ENCODE assay signal across 8 cellular contexts in the genomic region with DNA sequence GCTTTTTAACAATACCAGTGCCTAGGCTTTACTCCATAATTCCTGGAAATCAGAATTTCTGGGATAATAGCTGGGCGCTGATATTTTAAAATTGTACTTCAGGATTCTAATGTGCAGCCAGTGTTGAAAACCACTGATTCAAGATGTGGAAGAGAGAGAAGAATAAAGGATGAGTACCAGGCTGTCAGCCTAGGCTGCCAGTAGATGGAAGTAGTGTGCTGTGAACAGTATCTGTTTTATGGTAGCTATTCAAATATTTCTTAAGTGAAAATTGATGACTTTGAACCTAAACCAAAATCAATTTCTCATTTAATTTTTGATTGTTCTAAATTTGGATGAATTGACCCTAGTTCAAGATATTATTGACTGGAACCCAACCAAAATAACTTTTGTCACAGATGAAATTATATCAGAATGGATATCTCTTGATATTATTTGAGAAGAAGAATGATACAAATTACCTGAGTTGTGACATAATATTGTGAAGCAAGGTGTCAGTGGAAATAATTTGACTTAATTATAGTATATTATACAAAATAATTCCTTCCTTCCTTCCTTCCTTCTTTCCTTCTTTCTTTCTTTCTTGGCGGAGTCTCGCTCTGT.
DNase-seq lines count a peak whose midpoint lies in the region; ATAC-seq and TF ChIP-seq lines count a peak whose summit lies in the region.

No MANE protein-coding gene starts in this region.

- no peak for TF ChIP-seq POLR2A in gastrocnemius medialis (IDR thresholded peaks at IDR 0.05)

- ATAC-seq in WTC11 (peak; percentile 60), gastrocnemius medialis (no peak), GM19328 (IDR thresholded peaks at IDR 0.05; ENCODE audit: unreplicated experiment) (no peak)

- CTCF ChIA-PET in WTC11 (lab: Charles Lee) = interaction anchor here (0.5 to 3.4 kb wide), 13 partner anchors 22 to 450 kb away, joined by 3 to 23 read pairs (median 4); no protein-coding TSS in a partner anchor

- H3K9me3 ChIP-seq in BE2C (no peaks in the 10 kb centered on the region), gastrocnemius medialis (no peaks in the 10 kb centered on the region)

- H3K36me3 Mint-ChIP-seq in WTC11 = peaks cover under 1% of the 10 kb centered on the region; the same call in 1 of the 2 replicates

- H3K27ac Mint-ChIP-seq in WTC11 = no peak overlapping the region

- no peak overlapping the region for H3K4me3 Mint-ChIP-seq in WTC11

- no peaks in the 10 kb centered on the region for H3K27me3 Mint-ChIP-seq in WTC11 (ENCODE audit: low read depth)

- no peak overlapping the region for H3K4me3 ChIP-seq in BE2C (ENCODE audit: low read depth, low read length)
- no peak overlapping the region for H3K4me3 ChIP-seq in gastrocnemius medialis

- no peaks in the 10 kb centered on the region for H3K27me3 ChIP-seq in BE2C
- H3K27me3 ChIP-seq in gastrocnemius medialis = no peaks in the 10 kb centered on the region

- in situ Hi-C loops in GM13976 (cut with MboI; ENCODE audit: low sequenced_read_pairs, unreplicated experiment) = no loop called here
- in situ Hi-C loops in gastrocnemius medialis (cut with MboI; ENCODE audit: low sequenced_read_pairs in 4 of 4) = loop anchor here in 2 of 4 donors (10.0 kb wide), 1 partner anchor 421 kb away; no protein-coding TSS in a partner anchor

- intact Hi-C loops in gastrocnemius medialis (cut with DNase I; ENCODE audit: low total_unique reads) = loop anchor here (5.0 kb wide), 1 partner anchor 419 kb away; no protein-coding TSS in a partner anchor

- peaks cover 5% of the 10 kb centered on the region; the same call in 1 of the 2 replicates for H3K4me1 Mint-ChIP-seq in WTC11

- no peak overlapping the region for H3K27ac ChIP-seq in gastrocnemius medialis

- no peaks in the 10 kb centered on the region for H3K4me1 ChIP-seq in BE2C
- peaks cover 3 to 9% of the 10 kb centered on the region in 2 donors for H3K4me1 ChIP-seq in gastrocnemius medialis

- H3K9me3 Mint-ChIP-seq in WTC11 = peaks cover 9% of the 10 kb centered on the region

- DNase-seq in BE2C = peak; percentile 39
- peak; percentile 52 for DNase-seq in GM13976 (ENCODE audit: low spot score)
- DNase-seq in NCI-H1694 (lab: John Stamatoyannopoulos, UW) = peak; percentile 41
- no peak for DNase-seq in WTC11 (ENCODE audit: low spot score)
- DNase-seq in glomerular visceral epithelial cell (ENCODE audit: extremely low spot score) = peak; percentile 33
- no peak for DNase-seq in gastrocnemius medialis
- no peak for DNase-seq in stimulated activated CD4-positive, alpha-beta T cell treated with anti-CD3 and anti-CD28 coated beads, Interleukin-4, amount 100 ng/mL, for 24 hours

- POLR2A ChIA-PET in WTC11 (lab: Charles Lee) = interaction anchor here (1.1 kb wide), 1 partner anchor 207 kb away, joined by 3 read pairs; no protein-coding TSS in a partner anchor

- TF ChIP-seq CTCF in BE2C (IDR thresholded peaks at IDR 0.05; ENCODE audit: low read depth, low read length) (peak; percentile 77), GM13976 (IDR thresholded peaks at IDR 0.05; ENCODE audit: borderline replicate concordance, control extremely low read depth, extremely low read depth, insufficient read depth, missing control alignments) (peak; percentile 72), WTC11 (IDR thresholded peaks at IDR 0.05) (peak; percentile 26; the same call in 1 of the 2 replicates), gastrocnemius medialis (IDR thresholded peaks at IDR 0.05 in 4 of 5, conservative IDR thresholded peaks at IDR 0.05 in 1 of 5) (peak; percentile 17 to 52 (median 41))

- H3K36me3 ChIP-seq in BE2C (no peaks in the 10 kb centered on the region), gastrocnemius medialis (no peaks in the 10 kb centered on the region)

TF ChIP-seq in WTC11, 78 proteins besides CTCF, POLR2A, EP300 and RAD21:
- no peak for TF ChIP-seq EMX1 (CRISPR knock-in tag; IDR thresholded peaks at IDR 0.05)
- TF ChIP-seq, protein P1, sequence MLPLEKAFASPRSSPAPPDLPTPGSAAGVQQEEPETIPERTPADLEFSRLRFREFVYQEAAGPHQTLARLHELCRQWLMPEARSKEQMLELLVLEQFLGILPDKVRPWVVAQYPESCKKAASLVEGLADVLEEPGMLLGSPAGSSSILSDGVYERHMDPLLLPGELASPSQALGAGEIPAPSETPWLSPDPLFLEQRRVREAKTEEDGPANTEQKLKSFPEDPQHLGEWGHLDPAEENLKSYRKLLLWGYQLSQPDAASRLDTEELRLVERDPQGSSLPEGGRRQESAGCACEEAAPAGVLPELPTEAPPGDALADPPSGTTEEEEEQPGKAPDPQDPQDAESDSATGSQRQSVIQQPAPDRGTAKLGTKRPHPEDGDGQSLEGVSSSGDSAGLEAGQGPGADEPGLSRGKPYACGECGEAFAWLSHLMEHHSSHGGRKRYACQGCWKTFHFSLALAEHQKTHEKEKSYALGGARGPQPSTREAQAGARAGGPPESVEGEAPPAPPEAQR (CRISPR knock-in tag; IDR thresholded peaks at IDR 0.05) = no peak
- TF ChIP-seq SP1 (CRISPR knock-in tag; conservative IDR thresholded peaks at IDR 0.05) = no peak
- no peak for TF ChIP-seq IRF2 (CRISPR knock-in tag; IDR thresholded peaks at IDR 0.05; ENCODE audit: borderline replicate concordance, low read depth)
- no peak for TF ChIP-seq ZNF138 (CRISPR knock-in tag; conservative IDR thresholded peaks at IDR 0.05)
- TF ChIP-seq, protein P2, sequence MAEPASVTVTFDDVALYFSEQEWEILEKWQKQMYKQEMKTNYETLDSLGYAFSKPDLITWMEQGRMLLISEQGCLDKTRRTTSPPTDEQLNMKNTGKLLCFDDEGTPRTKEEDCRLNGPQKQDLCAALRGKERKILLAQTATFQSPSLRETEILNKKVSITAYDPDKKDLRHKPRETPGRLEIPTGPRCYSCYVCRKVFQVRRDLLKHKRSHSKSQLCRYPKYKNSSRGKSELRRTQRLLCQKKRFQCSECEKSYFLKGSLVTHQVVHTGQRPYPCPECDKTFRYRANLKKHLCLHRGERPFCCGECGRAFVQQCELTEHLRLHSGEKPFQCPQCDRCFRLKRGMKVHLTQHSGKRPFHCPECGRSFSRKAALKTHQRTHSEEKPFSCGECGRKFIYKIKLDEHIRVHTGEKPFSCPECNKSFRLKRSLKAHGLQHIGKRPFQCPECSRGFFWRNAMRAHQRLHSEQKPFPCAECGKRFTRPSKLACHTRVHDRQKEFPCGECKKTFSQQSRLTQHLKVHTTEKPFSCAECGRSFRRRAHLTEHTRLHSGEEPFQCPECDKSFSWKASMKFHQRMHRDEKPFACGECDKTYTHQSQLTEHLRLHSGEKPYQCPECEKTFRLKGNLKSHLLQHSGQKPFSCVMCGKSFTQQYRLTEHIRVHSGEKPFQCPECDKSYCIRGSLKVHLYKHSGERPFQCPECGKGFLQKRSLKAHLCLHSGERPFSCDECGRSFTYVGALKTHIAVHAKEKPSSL (CRISPR knock-in tag; conservative IDR thresholded peaks at IDR 0.05) = no peak
- TF ChIP-seq, protein P3, sequence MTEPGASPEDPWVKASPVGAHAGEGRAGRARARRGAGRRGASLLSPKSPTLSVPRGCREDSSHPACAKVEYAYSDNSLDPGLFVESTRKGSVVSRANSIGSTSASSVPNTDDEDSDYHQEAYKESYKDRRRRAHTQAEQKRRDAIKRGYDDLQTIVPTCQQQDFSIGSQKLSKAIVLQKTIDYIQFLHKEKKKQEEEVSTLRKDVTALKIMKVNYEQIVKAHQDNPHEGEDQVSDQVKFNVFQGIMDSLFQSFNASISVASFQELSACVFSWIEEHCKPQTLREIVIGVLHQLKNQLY (CRISPR knock-in tag; IDR thresholded peaks at IDR 0.05) = no peak
- TF ChIP-seq ZNF396 (CRISPR knock-in tag; IDR thresholded peaks at IDR 0.05; ENCODE audit: borderline replicate concordance) = no peak
- TF ChIP-seq, protein P4, sequence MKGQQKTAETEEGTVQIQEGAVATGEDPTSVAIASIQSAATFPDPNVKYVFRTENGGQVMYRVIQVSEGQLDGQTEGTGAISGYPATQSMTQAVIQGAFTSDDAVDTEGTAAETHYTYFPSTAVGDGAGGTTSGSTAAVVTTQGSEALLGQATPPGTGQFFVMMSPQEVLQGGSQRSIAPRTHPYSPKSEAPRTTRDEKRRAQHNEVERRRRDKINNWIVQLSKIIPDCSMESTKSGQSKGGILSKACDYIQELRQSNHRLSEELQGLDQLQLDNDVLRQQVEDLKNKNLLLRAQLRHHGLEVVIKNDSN (CRISPR knock-in tag; IDR thresholded peaks at IDR 0.05) = no peak
- TF ChIP-seq, protein P5, sequence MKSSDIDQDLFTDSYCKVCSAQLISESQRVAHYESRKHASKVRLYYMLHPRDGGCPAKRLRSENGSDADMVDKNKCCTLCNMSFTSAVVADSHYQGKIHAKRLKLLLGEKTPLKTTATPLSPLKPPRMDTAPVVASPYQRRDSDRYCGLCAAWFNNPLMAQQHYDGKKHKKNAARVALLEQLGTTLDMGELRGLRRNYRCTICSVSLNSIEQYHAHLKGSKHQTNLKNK (CRISPR knock-in tag; IDR thresholded peaks at IDR 0.05) = no peak
- no peak for TF ChIP-seq TCF7 (CRISPR knock-in tag; IDR thresholded peaks at IDR 0.05; ENCODE audit: low read depth)
- TF ChIP-seq, protein P6, sequence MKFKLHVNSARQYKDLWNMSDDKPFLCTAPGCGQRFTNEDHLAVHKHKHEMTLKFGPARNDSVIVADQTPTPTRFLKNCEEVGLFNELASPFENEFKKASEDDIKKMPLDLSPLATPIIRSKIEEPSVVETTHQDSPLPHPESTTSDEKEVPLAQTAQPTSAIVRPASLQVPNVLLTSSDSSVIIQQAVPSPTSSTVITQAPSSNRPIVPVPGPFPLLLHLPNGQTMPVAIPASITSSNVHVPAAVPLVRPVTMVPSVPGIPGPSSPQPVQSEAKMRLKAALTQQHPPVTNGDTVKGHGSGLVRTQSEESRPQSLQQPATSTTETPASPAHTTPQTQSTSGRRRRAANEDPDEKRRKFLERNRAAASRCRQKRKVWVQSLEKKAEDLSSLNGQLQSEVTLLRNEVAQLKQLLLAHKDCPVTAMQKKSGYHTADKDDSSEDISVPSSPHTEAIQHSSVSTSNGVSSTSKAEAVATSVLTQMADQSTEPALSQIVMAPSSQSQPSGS (CRISPR knock-in tag; IDR thresholded peaks at IDR 0.05; ENCODE audit: borderline replicate concordance, low read depth) = no peak
- no peak for TF ChIP-seq ZNF263 (CRISPR knock-in tag; IDR thresholded peaks at IDR 0.05; ENCODE audit: low read depth)
- no peak for TF ChIP-seq FOXJ3 (CRISPR knock-in tag; IDR thresholded peaks at IDR 0.05; ENCODE audit: borderline replicate concordance)
- TF ChIP-seq JAZF1 (CRISPR knock-in tag; IDR thresholded peaks at IDR 0.05) = no peak
- TF ChIP-seq OVOL2 (CRISPR knock-in tag; IDR thresholded peaks at IDR 0.05; ENCODE audit: borderline replicate concordance) = no peak

Comparison
In these comparisons a context has a peak if more than half of its experiments do, and no peak if none do; other contexts are left out.
1. DNase-seq: peak in BE2C (single experiment), GM13976 (single experiment), NCI-H1694 (single experiment) and glomerular visceral epithelial cell (single experiment); none in WTC11 (single experiment), gastrocnemius medialis (0 of 2) and stimulated activated CD4-positive, alpha-beta T cell treated with anti-CD3 and anti-CD28 coated beads, Interleukin-4, amount 100 ng/mL, for 24 hours (single experiment).
2. CTCF ChIP-seq: peak in every context shown above with its lines; median percentile 77 in BE2C; 72 in GM13976; 41 in gastrocnemius medialis; 26 in WTC11.